In the genomic region with DNA sequence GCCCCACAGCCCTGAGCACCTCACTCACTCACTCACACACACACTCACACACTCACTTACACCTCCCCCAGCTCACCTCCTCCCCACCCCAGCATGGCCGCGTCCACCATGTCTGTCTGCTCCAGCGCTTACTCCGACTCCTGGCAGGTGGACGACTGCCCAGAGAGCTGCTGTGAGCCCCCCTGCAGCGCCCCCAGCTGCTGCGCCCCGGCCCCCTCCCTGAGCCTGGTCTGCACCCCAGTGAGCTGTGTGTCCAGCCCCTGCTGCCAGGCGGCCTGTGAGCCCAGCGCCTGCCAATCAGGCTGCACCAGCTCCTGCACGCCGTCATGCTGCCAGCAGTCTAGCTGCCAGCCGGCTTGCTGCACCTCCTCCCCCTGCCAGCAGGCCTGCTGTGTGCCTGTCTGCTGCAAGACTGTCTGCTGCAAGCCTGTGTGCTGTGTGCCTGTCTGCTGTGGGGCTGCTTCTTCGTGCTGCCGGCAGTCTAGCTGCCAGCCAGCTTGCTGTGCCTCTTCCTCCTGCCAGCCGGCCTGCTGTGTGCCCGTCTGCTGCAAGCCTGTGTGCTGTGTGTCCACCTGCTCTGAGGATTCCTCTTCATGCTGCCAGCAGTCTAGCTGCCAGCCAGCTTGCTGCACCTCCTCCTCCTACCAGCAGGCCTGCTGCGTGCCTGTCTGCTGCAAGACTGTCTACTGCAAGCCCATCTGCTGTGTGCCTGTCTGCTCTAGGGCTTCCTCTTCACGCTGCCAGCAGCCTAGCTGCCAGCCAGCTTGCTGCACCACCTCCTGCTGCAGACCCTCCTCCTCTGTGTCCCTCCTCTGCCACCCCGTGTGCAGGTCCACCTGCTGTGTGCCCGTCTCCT, we compare ENCODE assay signal across 14 cellular contexts. TPM values are rescaled to one million over a fixed set of nuclear protein-coding genes. Genes with fewer than 3 reads are reported as not detected.
"Had no signal": no experiment of that assay in that cellular context is flagged by ENCODE, and none has a peak within 500 bp of the region (broad histone marks: within the 10 kb centered on the region; RNA-seq: fewer than 3 reads in every experiment).

A gene with protein sequence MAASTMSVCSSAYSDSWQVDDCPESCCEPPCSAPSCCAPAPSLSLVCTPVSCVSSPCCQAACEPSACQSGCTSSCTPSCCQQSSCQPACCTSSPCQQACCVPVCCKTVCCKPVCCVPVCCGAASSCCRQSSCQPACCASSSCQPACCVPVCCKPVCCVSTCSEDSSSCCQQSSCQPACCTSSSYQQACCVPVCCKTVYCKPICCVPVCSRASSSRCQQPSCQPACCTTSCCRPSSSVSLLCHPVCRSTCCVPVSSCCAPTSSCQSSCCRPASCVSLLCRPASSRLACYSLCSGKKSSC (plus strand): TSS at position 49 of the 856 bp plus-strand sequence. CDS start 45 bp downstream, at position 94.

RNA-seq across cellular contexts. Expression of the gene that starts here (rescaled TPM):
- total RNA-seq: activated B cell treated with CpG ODN at 0.5 μM for 24 hours; activated CD4-positive, alpha-beta memory T cell treated with anti-CD3 and anti-CD28 coated beads for 36 hours; activated CD8-positive, alpha-beta memory T cell treated with anti-CD3 and anti-CD28 coated beads, Interleukin-2, amount 10 ng/mL, durations not matched to agents 7 days and 5 days; activated naive CD8-positive, alpha-beta T cell treated with anti-CD3 and anti-CD28 coated beads for 36 hours; cardiac muscle cell; dermis microvascular lymphatic vessel endothelial cell; glomerular endothelial cell; hepatocyte; left cardiac atrium; mesenteric fat pad; osteoblast; psoas muscle; transverse colon had no signal
- polyA plus RNA-seq: cardiac muscle cell, hepatocyte, psoas muscle, small intestine had no signal
